In the genomic region with DNA sequence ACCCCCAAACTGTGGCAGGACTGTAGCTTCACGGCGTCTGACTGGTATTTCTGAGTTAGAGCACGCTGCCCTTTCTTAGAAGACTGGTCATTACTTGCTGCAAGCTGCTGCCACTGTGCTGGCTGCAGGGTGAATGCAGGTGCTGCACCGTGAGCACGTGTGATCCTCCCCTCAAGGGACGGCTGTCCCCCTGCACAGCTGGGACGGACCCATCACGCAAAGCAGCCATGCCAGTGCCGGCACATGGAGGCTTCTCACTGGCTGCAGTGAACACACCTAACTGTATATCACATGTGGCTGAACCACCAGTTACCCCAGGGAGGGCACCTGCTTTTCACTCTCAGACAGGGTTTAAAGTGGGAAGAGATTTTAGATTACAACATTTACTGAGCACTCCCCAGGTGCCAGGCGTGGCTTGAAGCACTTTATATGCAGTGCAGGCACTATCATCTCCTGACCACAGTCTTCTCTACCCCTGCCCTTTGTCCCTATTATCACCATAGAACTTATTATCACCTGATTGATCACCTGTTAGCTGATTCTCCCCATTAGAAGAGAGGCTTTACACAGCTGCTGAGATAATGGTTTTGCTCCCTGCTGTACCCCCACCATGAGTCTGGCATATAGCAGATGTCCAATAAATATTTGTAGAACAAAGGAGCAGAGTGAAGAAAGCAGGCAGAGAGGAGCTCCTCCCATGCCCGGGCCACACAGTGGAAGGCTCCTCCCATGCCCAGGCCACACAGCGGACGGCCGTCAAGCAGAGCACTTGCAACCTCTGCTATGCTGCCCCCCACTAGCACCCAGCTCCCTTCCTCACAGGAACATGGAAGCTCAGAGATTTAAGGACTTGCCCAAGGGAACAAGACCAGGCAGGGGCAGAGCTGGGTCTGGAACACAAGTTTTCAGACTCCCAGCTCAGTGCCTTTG, we compare ENCODE assay signal across 21 cellular contexts. TPM values are rescaled to one million over a fixed set of nuclear protein-coding genes. Genes with fewer than 3 reads are reported as not detected.
DNase-seq lines count a peak whose midpoint lies in the region; ATAC-seq and TF ChIP-seq lines count a peak whose summit lies in the region.
"Had no signal": no experiment of that assay in that cellular context is flagged by ENCODE, and none has a peak within 500 bp of the region (broad histone marks: within the 10 kb centered on the region; RNA-seq: fewer than 3 reads in every experiment).

No MANE protein-coding gene starts in this region.

- no peaks in the 10 kb centered on the region for H3K9me3 ChIP-seq in CD8-positive, alpha-beta T cell (ENCODE audit: low read length)
- H3K9me3 ChIP-seq: transverse colon had no signal

- H3K27ac Mint-ChIP-seq in activated naive CD8-positive, alpha-beta T cell treated with anti-CD3 and anti-CD28 coated beads for 36 hours: peak overlapping the region; percentile 4
- no peak overlapping the region for H3K27ac Mint-ChIP-seq in activated naive CD8-positive, alpha-beta T cell treated with anti-CD3 and anti-CD28 coated beads, Interleukin-2, amount 50 U/mL, for 24 hours
- H3K27ac Mint-ChIP-seq in CD8-positive, alpha-beta T cell: no peak overlapping the region
- H3K27ac Mint-ChIP-seq: IgD-negative memory B cell, mesothelial cell of epicardium had no signal

- DNase-seq in activated naive CD8-positive, alpha-beta T cell treated with anti-CD3 and anti-CD28 coated beads for 36 hours: no peak
- DNase-seq in activated naive CD8-positive, alpha-beta T cell treated with anti-CD3 and anti-CD28 coated beads, Interleukin-2, amount 50 U/mL, for 24 hours: no peak
- peak; percentile 97 for DNase-seq in NCI-H748 (lab: John Stamatoyannopoulos, UW; ENCODE audit: unreplicated experiment)
- peak; percentile 36 for DNase-seq in islet precursor cell
- no peak for DNase-seq in stimulated activated CD4-positive, alpha-beta T cell treated with anti-CD3 and anti-CD28 coated beads, Interleukin-12 subunit alpha, Interleukin-12 subunit beta, amount 100 ng/mL, for 4 hours
- DNase-seq in CD8-positive, alpha-beta T cell: no peak
- no peak for DNase-seq in stimulated activated CD4-positive, alpha-beta T cell treated with anti-CD3 and anti-CD28 coated beads, Interleukin-4, amount 100 ng/mL, for 1 hour
- DNase-seq: activated CD4-positive, alpha-beta T cell treated with anti-CD3 and anti-CD28 coated beads for 48 hours; activated CD8-positive, alpha-beta memory T cell treated with anti-CD3 and anti-CD28 coated beads, Interleukin-2, amount 50 U/mL, for 4 hours; anterior cingulate cortex; CD4-positive, CD25-positive, alpha-beta regulatory T cell; cerebellar nuclear complex; DND-41; NCI-H226; SHP77; stimulated activated naive CD4-positive, alpha-beta T cell treated with Interleukin-2 at 50 U/mL for 16 hours; transverse colon had no signal

- H3K9me3 Mint-ChIP-seq in activated naive CD8-positive, alpha-beta T cell treated with anti-CD3 and anti-CD28 coated beads for 36 hours: no peaks in the 10 kb centered on the region
- no peaks in the 10 kb centered on the region for H3K9me3 Mint-ChIP-seq in activated naive CD8-positive, alpha-beta T cell treated with anti-CD3 and anti-CD28 coated beads, Interleukin-2, amount 50 U/mL, for 24 hours
- H3K9me3 Mint-ChIP-seq in CD8-positive, alpha-beta T cell: no peaks in the 10 kb centered on the region
- H3K9me3 Mint-ChIP-seq: CD4-positive, CD25-positive, alpha-beta regulatory T cell; IgD-negative memory B cell; mesothelial cell of epicardium had no signal

- no peak for ATAC-seq in activated naive CD8-positive, alpha-beta T cell treated with anti-CD3 and anti-CD28 coated beads, Interleukin-2, amount 50 U/mL, for 24 hours
- no peak for ATAC-seq in CD8-positive, alpha-beta T cell
- no peak for ATAC-seq in HG03442 (IDR thresholded peaks at IDR 0.05; ENCODE audit: unreplicated experiment)

- POLR2A ChIA-PET in CD8-positive, alpha-beta T cell (lab: Charles Lee): no interaction called here

- CTCF ChIA-PET in CD8-positive, alpha-beta T cell (lab: Charles Lee): no interaction called here

- no peak overlapping the region for H3K4me3 ChIP-seq in CD8-positive, alpha-beta T cell (ENCODE audit: low read depth, low read length)
- H3K4me3 ChIP-seq: transverse colon had no signal

- H3K4me1 ChIP-seq in CD8-positive, alpha-beta T cell (ENCODE audit: insufficient read depth, low read length): no peaks in the 10 kb centered on the region
- H3K4me1 ChIP-seq: transverse colon had no signal

- H3K36me3 Mint-ChIP-seq in activated naive CD8-positive, alpha-beta T cell treated with anti-CD3 and anti-CD28 coated beads for 36 hours: peaks cover 65% of the 10 kb centered on the region
- peaks cover 64% of the 10 kb centered on the region for H3K36me3 Mint-ChIP-seq in activated naive CD8-positive, alpha-beta T cell treated with anti-CD3 and anti-CD28 coated beads, Interleukin-2, amount 50 U/mL, for 24 hours (ENCODE audit: low read depth)
- H3K36me3 Mint-ChIP-seq in CD8-positive, alpha-beta T cell: peaks cover 61% of the 10 kb centered on the region

- no peaks in the 10 kb centered on the region for H3K27me3 Mint-ChIP-seq in activated naive CD8-positive, alpha-beta T cell treated with anti-CD3 and anti-CD28 coated beads for 36 hours
- no peaks in the 10 kb centered on the region for H3K27me3 Mint-ChIP-seq in activated naive CD8-positive, alpha-beta T cell treated with anti-CD3 and anti-CD28 coated beads, Interleukin-2, amount 50 U/mL, for 24 hours
- H3K27me3 Mint-ChIP-seq in CD8-positive, alpha-beta T cell (ENCODE audit: low read depth): no peaks in the 10 kb centered on the region
- H3K27me3 Mint-ChIP-seq: CD4-positive, CD25-positive, alpha-beta regulatory T cell; IgD-negative memory B cell had no signal

- peaks cover 5% of the 10 kb centered on the region for H3K4me1 Mint-ChIP-seq in activated naive CD8-positive, alpha-beta T cell treated with anti-CD3 and anti-CD28 coated beads for 36 hours
- no peaks in the 10 kb centered on the region for H3K4me1 Mint-ChIP-seq in activated naive CD8-positive, alpha-beta T cell treated with anti-CD3 and anti-CD28 coated beads, Interleukin-2, amount 50 U/mL, for 24 hours
- no peaks in the 10 kb centered on the region for H3K4me1 Mint-ChIP-seq in CD8-positive, alpha-beta T cell (ENCODE audit: low read depth)
- H3K4me1 Mint-ChIP-seq: mesothelial cell of epicardium had no signal

- no peaks in the 10 kb centered on the region for H3K27me3 ChIP-seq in CD8-positive, alpha-beta T cell (ENCODE audit: insufficient read depth, low read length)
- H3K27me3 ChIP-seq: transverse colon had no signal

- H3K36me3 ChIP-seq in CD8-positive, alpha-beta T cell (ENCODE audit: insufficient read depth, low read length): peaks cover 20% of the 10 kb centered on the region

- no peak for TF ChIP-seq CTCF in CD8-positive, alpha-beta T cell (IDR thresholded peaks at IDR 0.05)

- no peak overlapping the region for H3K27ac ChIP-seq in CD8-positive, alpha-beta T cell (ENCODE audit: low read depth, low read length)
- H3K27ac ChIP-seq: transverse colon had no signal

- H3K4me3 Mint-ChIP-seq in activated naive CD8-positive, alpha-beta T cell treated with anti-CD3 and anti-CD28 coated beads for 36 hours: no peak overlapping the region
- H3K4me3 Mint-ChIP-seq in activated naive CD8-positive, alpha-beta T cell treated with anti-CD3 and anti-CD28 coated beads, Interleukin-2, amount 50 U/mL, for 24 hours: no peak overlapping the region
- H3K4me3 Mint-ChIP-seq in CD8-positive, alpha-beta T cell: no peak overlapping the region
- H3K4me3 Mint-ChIP-seq: CD4-positive, CD25-positive, alpha-beta regulatory T cell; mesothelial cell of epicardium had no signal

- intact Hi-C loops in CD8-positive, alpha-beta T cell (cut with DNase I, micrococcal nuclease): no loop called here

RNA-seq across cellular contexts. Expression of a gene that starts 25.9 kb away (rescaled TPM):
- total RNA-seq in activated naive CD8-positive, alpha-beta T cell treated with anti-CD3 and anti-CD28 coated beads for 36 hours: not detected
- not detected for total RNA-seq in CD8-positive, alpha-beta T cell
- total RNA-seq: CD4-positive, CD25-positive, alpha-beta regulatory T cell; mesothelial cell of epicardium; renal cortical epithelial cell had no signal

RNA-seq across cellular contexts. Expression of a gene that starts 27.2 kb away (rescaled TPM):
- 1 to 10 TPM; 7.9 to 9.0 TPM for total RNA-seq in activated naive CD8-positive, alpha-beta T cell treated with anti-CD3 and anti-CD28 coated beads for 36 hours
- total RNA-seq in CD8-positive, alpha-beta T cell: 1 to 10 TPM; 2.9 to 3.4 TPM

RNA-seq across cellular contexts. Expression of a gene that starts 42.8 kb away (rescaled TPM):
- 1 to 10 TPM; 5.5 to 6.5 TPM for total RNA-seq in activated naive CD8-positive, alpha-beta T cell treated with anti-CD3 and anti-CD28 coated beads for 36 hours
- total RNA-seq in CD8-positive, alpha-beta T cell: 10 to 100 TPM; 19.4 to 22.8 TPM

Comparison
In these comparisons a context has a peak if more than half of its experiments do, and no peak if none do; other contexts are left out.
1. DNase-seq: peak in NCI-H748 (single experiment) and islet precursor cell (single experiment); none in activated naive CD8-positive, alpha-beta T cell treated with anti-CD3 and anti-CD28 coated beads for 36 hours (single experiment), activated naive CD8-positive, alpha-beta T cell treated with anti-CD3 and anti-CD28 coated beads, Interleukin-2, amount 50 U/mL, for 24 hours (single experiment), stimulated activated CD4-positive, alpha-beta T cell treated with anti-CD3 and anti-CD28 coated beads, Interleukin-12 subunit alpha, Interleukin-12 subunit beta, amount 100 ng/mL, for 4 hours (single experiment), CD8-positive, alpha-beta T cell (0 of 7) and stimulated activated CD4-positive, alpha-beta T cell treated with anti-CD3 and anti-CD28 coated beads, Interleukin-4, amount 100 ng/mL, for 1 hour (single experiment).